ENCODE assay signal across 8 cellular contexts in genomic region chr2:97662895-97663625, GRCh38. TPM values are rescaled to one million over a fixed set of nuclear protein-coding genes. Genes with fewer than 3 reads are reported as not detected.
DNase-seq lines count a peak whose midpoint lies in the region; ATAC-seq and TF ChIP-seq lines count a peak whose summit lies in the region.

No MANE protein-coding gene starts in this region.

- POLR2A ChIA-PET in activated naive CD8-positive, alpha-beta T cell treated with anti-CD3 and anti-CD28 coated beads, Interleukin-2, amount 10 ng/mL, durations not matched to agents 7 days and 5 days (lab: Charles Lee), result interaction anchor here (0.6 to 7.1 kb wide), 8 partner anchors 10 to 73 kb away, joined by 3 to 184 read pairs (median 16); partner anchors contain the start of genes COX5B and ZAP70

- no peaks in the 10 kb centered on the region for H3K9me3 Mint-ChIP-seq in activated naive CD8-positive, alpha-beta T cell treated with anti-CD3 and anti-CD28 coated beads, Interleukin-2, amount 10 ng/mL, durations not matched to agents 7 days and 5 days

- peak overlapping the region; percentile 93 for H3K27ac Mint-ChIP-seq in activated naive CD8-positive, alpha-beta T cell treated with anti-CD3 and anti-CD28 coated beads, Interleukin-2, amount 10 ng/mL, durations not matched to agents 7 days and 5 days

- peaks cover 22% of the 10 kb centered on the region for H3K4me1 ChIP-seq in HUES6 (ENCODE audit: control insufficient read depth, insufficient read depth, low read length)
- peaks cover 8% of the 10 kb centered on the region for H3K4me1 ChIP-seq in parathyroid adenoma
- peaks cover 0 to 41% (median 15%) of the 10 kb centered on the region in 4 donors for H3K4me1 ChIP-seq in tibial nerve

- H3K9ac ChIP-seq in HUES6 (ENCODE audit: low read length), result peak overlapping the region; percentile 96
- H3K9ac ChIP-seq in parathyroid adenoma, result peak overlapping the region; percentile 43

- 0 to 2% methylated on average over 20 to 24 of the region's 24 CpGs for WGBS in tibial nerve, 2 donors

- H3K9me3 ChIP-seq in HUES6 (ENCODE audit: control insufficient read depth, insufficient read depth, low read depth, low read length), result no peaks in the 10 kb centered on the region
- no peaks in the 10 kb centered on the region for H3K9me3 ChIP-seq in parathyroid adenoma (ENCODE audit: control insufficient read depth, low read length)
- no peaks in the 10 kb centered on the region for H3K9me3 ChIP-seq in tibial nerve

- peak overlapping the region; percentile 89 for H2AFZ ChIP-seq in parathyroid adenoma

- H3K4me1 Mint-ChIP-seq in activated naive CD8-positive, alpha-beta T cell treated with anti-CD3 and anti-CD28 coated beads, Interleukin-2, amount 10 ng/mL, durations not matched to agents 7 days and 5 days, result peaks cover 14% of the 10 kb centered on the region

- no peaks in the 10 kb centered on the region for H3K79me2 ChIP-seq in parathyroid adenoma

- intact Hi-C loops in Right ventricle myocardium inferior (cut with DNase I), result no loop called here

- H3K27ac ChIP-seq in HUES6 (ENCODE audit: low read depth, low read length), result peak overlapping the region; percentile 65; the same call in 1 of the 2 replicates
- H3K27ac ChIP-seq in parathyroid adenoma, result peak overlapping the region; percentile 69
- H3K27ac ChIP-seq in tibial nerve, result peak overlapping the region; percentile 63 to 99 (median 96)

- DNase-seq in DMS79 treated with DMSO at 0.1 percent for 48 hours (lab: John Stamatoyannopoulos, UW), result peak; percentile 44
- DNase-seq in SKM-1 (lab: John Stamatoyannopoulos, UW; ENCODE audit: unreplicated experiment), result peak; percentile 45
- DNase-seq in activated naive CD8-positive, alpha-beta T cell treated with anti-CD3 and anti-CD28 coated beads, Interleukin-2, amount 10 ng/mL, durations not matched to agents 7 days and 5 days, result peak; percentile 77
- DNase-seq in Right ventricle myocardium inferior (ENCODE audit: missing footprints), result peak; percentile 90
- peak; percentile 43 for DNase-seq in tibial nerve (ENCODE audit: low spot score in 2 of 2)

- H3K36me3 ChIP-seq in HUES6 (ENCODE audit: control insufficient read depth, insufficient read depth, low read length) (peaks cover 25% of the 10 kb centered on the region), parathyroid adenoma (ENCODE audit: control insufficient read depth, insufficient read depth, low read length) (no peaks in the 10 kb centered on the region), tibial nerve (peaks cover 0 to 28% (median 8%) of the 10 kb centered on the region in 3 donors)

- H3K27me3 ChIP-seq in HUES6 (ENCODE audit: control insufficient read depth, insufficient read depth, low read length), result no peaks in the 10 kb centered on the region
- H3K27me3 ChIP-seq in parathyroid adenoma (ENCODE audit: control insufficient read depth, insufficient read depth, low read length), result no peaks in the 10 kb centered on the region
- H3K27me3 ChIP-seq in tibial nerve, result no peaks in the 10 kb centered on the region

- ATAC-seq in GM21515 (IDR thresholded peaks at IDR 0.05; ENCODE audit: unreplicated experiment) (peak; percentile 45), Right ventricle myocardium inferior (peak; percentile 36)
- ATAC-seq in activated naive CD8-positive, alpha-beta T cell treated with anti-CD3 and anti-CD28 coated beads, Interleukin-2, amount 10 ng/mL, durations not matched to agents 7 days and 5 days (ENCODE audit: low read depth), result peak; percentile 38

- TF ChIP-seq POLR2A in tibial nerve (IDR thresholded peaks at IDR 0.05), result peak in 1 of 2 donors; percentile 6

- peak overlapping the region; percentile 91 for H3K4me2 ChIP-seq in parathyroid adenoma (ENCODE audit: low read length)

- no peaks in the 10 kb centered on the region for H3K27me3 Mint-ChIP-seq in activated naive CD8-positive, alpha-beta T cell treated with anti-CD3 and anti-CD28 coated beads, Interleukin-2, amount 10 ng/mL, durations not matched to agents 7 days and 5 days

- no peak for TF ChIP-seq CTCF in parathyroid adenoma (IDR thresholded peaks at IDR 0.05)
- TF ChIP-seq CTCF in tibial nerve (IDR thresholded peaks at IDR 0.05), result no peak

- peak overlapping the region; percentile 94 for H3K4me3 Mint-ChIP-seq in activated naive CD8-positive, alpha-beta T cell treated with anti-CD3 and anti-CD28 coated beads, Interleukin-2, amount 10 ng/mL, durations not matched to agents 7 days and 5 days

- peak overlapping the region; percentile 73 for H3K4me3 ChIP-seq in HUES6 (ENCODE audit: low read depth, low read length)
- H3K4me3 ChIP-seq in parathyroid adenoma (ENCODE audit: low read depth, low read length), result peak overlapping the region; percentile 81
- H3K4me3 ChIP-seq in tibial nerve, result peak overlapping the region; percentile 47 to 97 (median 85)

- H3K36me3 Mint-ChIP-seq in activated naive CD8-positive, alpha-beta T cell treated with anti-CD3 and anti-CD28 coated beads, Interleukin-2, amount 10 ng/mL, durations not matched to agents 7 days and 5 days, result peaks cover 12% of the 10 kb centered on the region

- no peak for TF ChIP-seq EP300 in tibial nerve (IDR thresholded peaks at IDR 0.05)

RNA-seq across cellular contexts. Expression of gene ACTR1B, which starts 0.8 kb away (rescaled TPM):
- 10 to 100 TPM; 96.2 to 98.7 TPM for total RNA-seq in activated naive CD8-positive, alpha-beta T cell treated with anti-CD3 and anti-CD28 coated beads, Interleukin-2, amount 10 ng/mL, durations not matched to agents 7 days and 5 days
- 60.3 TPM for total RNA-seq in Right ventricle myocardium inferior
- 100 to 1,000 TPM in 1 of 4 donors, 10 to 100 TPM in 3; 65.1 to 109 (median 85.5) TPM for total RNA-seq in tibial nerve

RNA-seq across cellular contexts. Expression of gene C2orf92, which starts 6.5 kb away (rescaled TPM):
- 1 to 10 TPM; 6.9 to 8.8 TPM for total RNA-seq in activated naive CD8-positive, alpha-beta T cell treated with anti-CD3 and anti-CD28 coated beads, Interleukin-2, amount 10 ng/mL, durations not matched to agents 7 days and 5 days
- total RNA-seq in Right ventricle myocardium inferior (1.1 TPM), tibial nerve (10 to 100 TPM in 2 of 4 donors, 1 to 10 TPM in 2; 4.5 to 65.1 (median 11.6) TPM)

RNA-seq across cellular contexts. Expression of gene COX5B, which starts 17.2 kb away (rescaled TPM):
- 100 to 1,000 TPM; 190 to 192 TPM for total RNA-seq in activated naive CD8-positive, alpha-beta T cell treated with anti-CD3 and anti-CD28 coated beads, Interleukin-2, amount 10 ng/mL, durations not matched to agents 7 days and 5 days
- total RNA-seq in Right ventricle myocardium inferior, result 1,345 TPM
- 100 to 1,000 TPM; 248 to 409 (median 335) TPM for total RNA-seq in tibial nerve

RNA-seq across cellular contexts. Expression of gene ZAP70, which starts 50.3 kb away (rescaled TPM):
- total RNA-seq in activated naive CD8-positive, alpha-beta T cell treated with anti-CD3 and anti-CD28 coated beads, Interleukin-2, amount 10 ng/mL, durations not matched to agents 7 days and 5 days, result 100 to 1,000 TPM; 350 to 367 TPM
- total RNA-seq in Right ventricle myocardium inferior (1.6 TPM), tibial nerve (10 to 100 TPM in 1 of 4 donors, 1 to 10 TPM in 3; 3.5 to 13.5 (median 5.3) TPM)

Comparison
In these comparisons a context has a peak if more than half of its experiments do, and no peak if none do; other contexts are left out.
1. Peak in every context shown above with its lines: DNase-seq, ATAC-seq, H3K4me3 ChIP-seq and H3K27ac ChIP-seq.